In the genomic region with DNA sequence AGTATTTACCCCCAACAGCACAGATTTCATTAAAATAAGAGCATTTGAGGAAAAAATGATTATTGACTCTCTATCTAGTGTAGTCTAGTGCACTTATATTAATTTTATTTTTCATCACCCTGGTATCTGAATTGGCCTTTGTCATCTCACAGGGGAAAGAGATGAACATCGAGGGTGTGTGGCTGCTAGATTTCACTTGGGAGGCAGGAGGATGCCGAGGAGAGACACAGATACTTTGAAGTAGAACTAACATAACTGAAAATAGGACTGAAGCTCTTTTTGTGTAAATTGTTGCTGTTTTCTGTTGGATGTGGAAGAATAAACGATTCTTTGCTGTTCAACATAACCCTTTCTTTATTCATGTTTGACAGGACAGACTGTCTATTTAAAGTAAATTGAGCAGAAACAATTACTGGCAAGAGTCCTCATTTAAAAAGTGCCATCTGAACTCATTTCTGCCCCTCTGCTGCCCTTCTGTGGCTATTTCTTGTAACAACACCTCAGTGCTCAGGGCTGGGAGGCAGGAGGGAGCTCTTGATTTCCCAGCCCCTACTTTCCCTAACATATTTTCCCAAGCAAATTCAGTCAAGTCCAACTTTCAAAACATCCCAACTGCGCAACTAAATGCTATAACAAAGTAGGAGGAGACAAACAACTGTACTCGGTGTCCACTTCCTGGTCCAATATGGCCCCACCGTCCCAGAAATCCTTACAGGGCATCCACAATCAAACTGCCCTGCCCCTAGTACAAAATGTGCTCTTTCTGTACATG, we compare ENCODE assay signal across 8 cellular contexts. TPM values are rescaled to one million over a fixed set of nuclear protein-coding genes. Genes with fewer than 3 reads are reported as not detected.
DNase-seq lines count a peak whose midpoint lies in the region; ATAC-seq and TF ChIP-seq lines count a peak whose summit lies in the region.

No MANE protein-coding gene starts in this region.

- H3K4me3 ChIP-seq in epithelial cell of proximal tubule (ENCODE audit: low read depth, low read length), result no peak overlapping the region
- H3K4me3 ChIP-seq in upper lobe of right lung, result no peak overlapping the region

- no peaks in the 10 kb centered on the region for H3K9me3 ChIP-seq in upper lobe of right lung

- H3K27me3 ChIP-seq in upper lobe of right lung, result no peaks in the 10 kb centered on the region

- no peaks in the 10 kb centered on the region for H3K36me3 ChIP-seq in upper lobe of right lung

- peak overlapping the region; percentile 7 for H3K27ac ChIP-seq in upper lobe of right lung

- no peaks in the 10 kb centered on the region for H3K4me1 ChIP-seq in upper lobe of right lung

- intact Hi-C loops in upper lobe of right lung (cut with DNase I), result loop anchor here (10.0 kb wide), 1 partner anchor 640 kb away; no protein-coding TSS in a partner anchor

- DNase-seq in COLO668 (lab: John Stamatoyannopoulos, UW; ENCODE audit: unreplicated experiment), result peak; percentile 21
- DNase-seq in NCI-H1436 treated with DMSO at 0.1 percent for 48 hours (lab: John Stamatoyannopoulos, UW), result peak; percentile 39
- peak; percentile 46 for DNase-seq in T1000 (lab: John Stamatoyannopoulos, UW)
- DNase-seq in epithelial cell of proximal tubule (ENCODE audit: low read depth), result no peak
- DNase-seq in midbrain (lab: John Stamatoyannopoulos, UW), result peak; percentile 90
- no peak for DNase-seq in upper lobe of right lung

- ATAC-seq in GM21447 (IDR thresholded peaks at IDR 0.05; ENCODE audit: unreplicated experiment) (peak; percentile 61), upper lobe of right lung (peak; percentile 90), HG03469 (IDR thresholded peaks at IDR 0.05; ENCODE audit: unreplicated experiment) (no peak)

- peak; percentile 84 for TF ChIP-seq CTCF in epithelial cell of proximal tubule (conservative IDR thresholded peaks at IDR 0.05; ENCODE audit: low read depth, low read length)
- TF ChIP-seq CTCF in upper lobe of right lung (IDR thresholded peaks at IDR 0.05), result peak; percentile 78

RNA-seq across cellular contexts. Expression of a gene that starts 15.6 kb away (rescaled TPM):
- total RNA-seq in epithelial cell of proximal tubule (not detected in 2 replicates), upper lobe of right lung (not detected)

Comparison
In these comparisons a context has a peak if more than half of its experiments do, and no peak if none do; other contexts are left out.
1. DNase-seq: peak in COLO668 (single experiment), NCI-H1436 treated with DMSO at 0.1 percent for 48 hours (single experiment), T1000 (single experiment) and midbrain (single experiment); none in epithelial cell of proximal tubule (single experiment) and upper lobe of right lung (single experiment).